In genomic region chr7:31875424-31875823, GRCh38 we compare ENCODE assay signal across 13 cellular contexts.
A peak's percentile ranks its signal among the peaks of the same experiment; 100 is the strongest.
DNase-seq lines count a peak whose midpoint lies in the region; ATAC-seq and TF ChIP-seq lines count a peak whose summit lies in the region.
"Had no signal": no experiment of that assay in that cellular context is flagged by ENCODE, and none has a peak within 500 bp of the region (broad histone marks: within the 10 kb centered on the region; RNA-seq: fewer than 3 reads in every experiment).

No MANE protein-coding gene starts in this region.

- no peaks in the 10 kb centered on the region for H3K27me3 ChIP-seq in parathyroid adenoma (ENCODE audit: control insufficient read depth, insufficient read depth, low read length)

- no peaks in the 10 kb centered on the region for H3K36me3 ChIP-seq in parathyroid adenoma (ENCODE audit: control insufficient read depth, insufficient read depth, low read length)

- TF ChIP-seq CTCF in parathyroid adenoma (IDR thresholded peaks at IDR 0.05), result no peak

- H3K4me3 ChIP-seq in parathyroid adenoma (ENCODE audit: low read depth, low read length), result no peak overlapping the region

- no peak overlapping the region for H2AFZ ChIP-seq in parathyroid adenoma

- ATAC-seq in esophagus mucosa, result peak; percentile 38
- ATAC-seq in GM21515 (IDR thresholded peaks at IDR 0.05; ENCODE audit: unreplicated experiment), result no peak
- no peak for ATAC-seq in GM21423 (IDR thresholded peaks at IDR 0.05; ENCODE audit: unreplicated experiment)

- H3K9ac ChIP-seq in parathyroid adenoma, result no peak overlapping the region

- no peak overlapping the region for H3K4me2 ChIP-seq in parathyroid adenoma (ENCODE audit: low read length)

- H3K9me3 ChIP-seq in parathyroid adenoma (ENCODE audit: control insufficient read depth, low read length), result no peaks in the 10 kb centered on the region

- no peaks in the 10 kb centered on the region for H3K4me1 ChIP-seq in parathyroid adenoma

- DNase-seq in NCI-H748 (lab: John Stamatoyannopoulos, UW; ENCODE audit: unreplicated experiment), result peak; percentile 3
- DNase-seq in NCI-H748 treated with DMSO at 0.1 percent for 48 hours (lab: John Stamatoyannopoulos, UW), result no peak
- peak; percentile 47 for DNase-seq in NCI-H226
- no peak for DNase-seq in NCI-H146 treated with DMSO at 0.1 percent for 48 hours (lab: John Stamatoyannopoulos, UW; ENCODE audit: unreplicated experiment)
- DNase-seq: activated CD4-positive, alpha-beta T cell treated with anti-CD3 and anti-CD28 coated beads, Interleukin-2, amount 50 U/mL, for 48 hours; activated naive CD4-positive, alpha-beta T cell treated with anti-CD3 and anti-CD28 coated beads, Interleukin-2, amount 10 ng/mL, durations not matched to agents 7 days and 5 days; NCI-H2107; stimulated activated CD4-positive, alpha-beta T cell treated with anti-CD3 and anti-CD28 coated beads, Interleukin-2, amount 100 ng/mL, for 48 hours; substantia nigra had no signal

- peak overlapping the region; percentile 21 for H3K27ac ChIP-seq in parathyroid adenoma

- H3K79me2 ChIP-seq in parathyroid adenoma, result no peaks in the 10 kb centered on the region

Comparison
In these comparisons a context has a peak if more than half of its experiments do, and no peak if none do; other contexts are left out.
1. DNase-seq: peak in NCI-H748 (single experiment) and NCI-H226 (single experiment); none in NCI-H748 treated with DMSO at 0.1 percent for 48 hours (single experiment) and NCI-H146 treated with DMSO at 0.1 percent for 48 hours (single experiment).